ENCODE assay signal across 9 cellular contexts in the genomic region with DNA sequence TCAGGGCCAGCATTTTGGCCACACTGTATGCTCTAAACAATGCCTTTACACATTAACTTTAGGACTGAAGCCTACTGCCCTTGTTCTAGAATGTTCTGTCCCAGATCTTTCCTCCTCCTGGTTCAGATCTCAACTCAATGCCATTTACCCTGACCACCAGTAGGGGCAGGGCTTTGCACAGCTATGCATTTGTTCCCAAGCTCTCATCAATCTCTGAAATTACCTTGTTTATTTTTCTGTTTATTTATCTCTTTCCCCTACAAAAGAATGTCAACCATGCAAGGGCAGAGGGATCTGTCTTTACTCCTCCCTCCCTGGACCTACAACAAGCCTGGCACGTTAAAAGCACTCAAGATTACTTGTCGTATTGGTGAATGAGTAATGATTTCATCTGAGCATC.
DNase-seq lines count a peak whose midpoint lies in the region; ATAC-seq and TF ChIP-seq lines count a peak whose summit lies in the region.
"Had no signal": no experiment of that assay in that cellular context is flagged by ENCODE, and none has a peak within 500 bp of the region (broad histone marks: within the 10 kb centered on the region; RNA-seq: fewer than 3 reads in every experiment).

No MANE protein-coding gene starts in this region.

- WGBS in smooth muscle cell (ENCODE audit: low lambda C conversion rate): 48% methylated on average over 2 of the region's 2 CpGs

- H3K4me3 ChIP-seq in H7 (ENCODE audit: insufficient read depth, low read depth, low read length) (no peak overlapping the region), smooth muscle cell (no peak overlapping the region)

- DNase-seq in H7: peak; percentile 43
- peak; percentile 32 for DNase-seq in SK-MEL-5 (ENCODE audit: low read depth, low spot score)
- DNase-seq in foreskin melanocyte: peak; percentile 7
- no peak for DNase-seq in smooth muscle cell (lab: John Stamatoyannopoulos, UW; ENCODE audit: unreplicated experiment)
- no peak for DNase-seq in activated CD4-positive, CD25-positive, alpha-beta regulatory T cell (lab: John Stamatoyannopoulos, UW)
- DNase-seq: activated naive CD4-positive, alpha-beta T cell treated with anti-CD3 and anti-CD28 coated beads for 36 hours; naive thymus-derived CD4-positive, alpha-beta T cell had no signal

- in situ Hi-C loops in SK-MEL-5 (cut with HindIII; ENCODE audit: low pct_unique_long_range_greater_than_20kb, low sequenced_read_pairs): no loop called here

- peak; percentile 47 for TF ChIP-seq CTCF in smooth muscle cell (IDR thresholded peaks at IDR 0.05; ENCODE audit: borderline replicate concordance, insufficient read depth, poor library complexity, severe bottlenecking)

- no peak overlapping the region for H2AFZ ChIP-seq in smooth muscle cell (ENCODE audit: low read depth)

- H3K79me2 ChIP-seq in smooth muscle cell (ENCODE audit: low read depth): no peaks in the 10 kb centered on the region

- H3K36me3 ChIP-seq in H7 (replicated peaks; ENCODE audit: control insufficient read depth, insufficient read depth, low read length) (no peaks in the 10 kb centered on the region), smooth muscle cell (ENCODE audit: low read depth) (no peaks in the 10 kb centered on the region)

- peaks cover 2% of the 10 kb centered on the region for H3F3A ChIP-seq in smooth muscle cell (ENCODE audit: low read depth)

- H3K9ac ChIP-seq in smooth muscle cell (ENCODE audit: low read depth): no peak overlapping the region

- ATAC-seq in GM18517 (IDR thresholded peaks at IDR 0.05; ENCODE audit: unreplicated experiment) (no peak), GM18505 (IDR thresholded peaks at IDR 0.05; ENCODE audit: unreplicated experiment) (no peak)
- ATAC-seq: naive thymus-derived CD4-positive, alpha-beta T cell had no signal

- no peaks in the 10 kb centered on the region for H3K9me3 ChIP-seq in smooth muscle cell (replicated peaks; ENCODE audit: low read depth)

- TF ChIP-seq POLR2A in GM18505 (IDR thresholded peaks at IDR 0.05; ENCODE audit: borderline replicate concordance, extremely low read depth, insufficient read depth, insufficient read length): no peak

- H3K27ac ChIP-seq in smooth muscle cell (ENCODE audit: low read depth): no peak overlapping the region

- no peak overlapping the region for H3K4me2 ChIP-seq in smooth muscle cell

- H3K4me1 ChIP-seq in smooth muscle cell (ENCODE audit: low read depth): peaks cover 10% of the 10 kb centered on the region

- H4K20me1 ChIP-seq in smooth muscle cell (ENCODE audit: low read depth): no peaks in the 10 kb centered on the region

- H3K27me3 ChIP-seq in H7 (ENCODE audit: control insufficient read depth, insufficient read depth, low read length): no peaks in the 10 kb centered on the region
- H3K27me3 ChIP-seq in smooth muscle cell (ENCODE audit: low read depth): no peaks in the 10 kb centered on the region

Comparison
In these comparisons a context has a peak if more than half of its experiments do, and no peak if none do; other contexts are left out.
1. DNase-seq: peak in H7 (single experiment), SK-MEL-5 (single experiment) and foreskin melanocyte (single experiment); none in smooth muscle cell (single experiment) and activated CD4-positive, CD25-positive, alpha-beta regulatory T cell (0 of 4).